In genomic region chr1:1438531-1439381, GRCh38 we compare ENCODE assay signal across 2 cellular contexts.
TF ChIP-seq lines count a peak whose summit lies in the region.

No MANE protein-coding gene starts in this region.

TF ChIP-seq in A549, 52 proteins besides CTCF, POLR2A, EP300 and RAD21:
- TF ChIP-seq FOSB (CRISPR knock-in tag; IDR thresholded peaks at IDR 0.05) (no peak), RCOR1 (IDR thresholded peaks at IDR 0.05; ENCODE audit: low read depth, low read length) (no peak), TFCP2L1 (CRISPR knock-in tag; IDR thresholded peaks at IDR 0.05) (no peak), HMGXB4 (CRISPR knock-in tag; IDR thresholded peaks at IDR 0.05; ENCODE audit: borderline replicate concordance) (no peak), CEBPB (IDR thresholded peaks at IDR 0.05) (no peak)

TF ChIP-seq in H1, 55 proteins besides CTCF, POLR2A, EP300 and RAD21:
- TF ChIP-seq RFX5 (IDR thresholded peaks at IDR 0.05; ENCODE audit: borderline replicate concordance, low read depth, low read length) (no peak), CEBPB (IDR thresholded peaks at IDR 0.05; ENCODE audit: low read depth, low read length) (no peak), ATF2 (IDR thresholded peaks at IDR 0.05; ENCODE audit: low read length) (no peak), USF2 (IDR thresholded peaks at IDR 0.05; ENCODE audit: low read length) (no peak), CHD2 (IDR thresholded peaks at IDR 0.05; ENCODE audit: low read length) (no peak), ATF3 (IDR thresholded peaks at IDR 0.05; ENCODE audit: insufficient read depth, low read depth, low read length) (no peak), CHD7 (IDR thresholded peaks at IDR 0.05; ENCODE audit: insufficient replicate concordance, low read length) (no peak), TAF7 (optimal IDR thresholded peaks at IDR 0.05; ENCODE audit: borderline replicate concordance, low read depth, low read length) (no peak), ASH2L (IDR thresholded peaks at IDR 0.05; ENCODE audit: low read length) (no peak), CREB1 (IDR thresholded peaks at IDR 0.05) (no peak), RNF2 (IDR thresholded peaks at IDR 0.05; ENCODE audit: borderline replicate concordance, low read depth, low read length, missing control alignments, poor library complexity, severe bottlenecking) (no peak), SUZ12 (IDR thresholded peaks at IDR 0.05; ENCODE audit: low read length) (no peak), GABPA (IDR thresholded peaks at IDR 0.05; ENCODE audit: borderline replicate concordance, insufficient read depth, low read length) (no peak), TCF12 (IDR thresholded peaks at IDR 0.05; ENCODE audit: low read depth, low read length) (no peak)
